ENCODE assay signal across 24 cellular contexts in genomic region chr7:21408481-21408820, GRCh38. TPM values are rescaled to one million over a fixed set of nuclear protein-coding genes. Genes with fewer than 3 reads are reported as not detected.
DNase-seq lines count a peak whose midpoint lies in the region; ATAC-seq and TF ChIP-seq lines count a peak whose summit lies in the region.
"Had no signal": no experiment of that assay in that cellular context is flagged by ENCODE, and none has a peak within 500 bp of the region (broad histone marks: within the 10 kb centered on the region; RNA-seq: fewer than 3 reads in every experiment).

No MANE protein-coding gene starts in this region.

- intact Hi-C loops in activated CD4-positive, alpha-beta T cell treated with anti-CD3 and anti-CD28 coated beads, Interleukin-2, amount 10 ng/mL, durations not matched to agents 24 days and 14 days (cut with micrococcal nuclease): no loop called here
- intact Hi-C loops in CD8-positive, alpha-beta T cell (cut with DNase I, micrococcal nuclease): no loop called here

- no peak overlapping the region for H3K4me3 Mint-ChIP-seq in activated CD4-positive, alpha-beta T cell treated with anti-CD3 and anti-CD28 coated beads, Interleukin-2, amount 10 ng/mL, durations not matched to agents 24 days and 14 days
- H3K4me3 Mint-ChIP-seq in naive B cell: no peak overlapping the region
- no peak overlapping the region for H3K4me3 Mint-ChIP-seq in CD8-positive, alpha-beta T cell
- H3K4me3 Mint-ChIP-seq: B cell; CD4-positive, alpha-beta T cell; CD8-positive, alpha-beta memory T cell had no signal

- POLR2A ChIA-PET in CD8-positive, alpha-beta T cell (lab: Charles Lee): no interaction called here

- no peak overlapping the region for H3K27ac Mint-ChIP-seq in activated CD4-positive, alpha-beta T cell treated with anti-CD3 and anti-CD28 coated beads, Interleukin-2, amount 10 ng/mL, durations not matched to agents 24 days and 14 days
- no peak overlapping the region for H3K27ac Mint-ChIP-seq in naive B cell
- H3K27ac Mint-ChIP-seq in CD8-positive, alpha-beta T cell: no peak overlapping the region
- H3K27ac Mint-ChIP-seq: B cell; CD4-positive, alpha-beta T cell had no signal

- H3K36me3 Mint-ChIP-seq in activated CD4-positive, alpha-beta T cell treated with anti-CD3 and anti-CD28 coated beads, Interleukin-2, amount 10 ng/mL, durations not matched to agents 24 days and 14 days (ENCODE audit: low read depth): peaks cover 5% of the 10 kb centered on the region
- H3K36me3 Mint-ChIP-seq in naive B cell: no peaks in the 10 kb centered on the region
- no peaks in the 10 kb centered on the region for H3K36me3 Mint-ChIP-seq in CD8-positive, alpha-beta T cell

- H3K4me1 Mint-ChIP-seq in activated CD4-positive, alpha-beta T cell treated with anti-CD3 and anti-CD28 coated beads, Interleukin-2, amount 10 ng/mL, durations not matched to agents 24 days and 14 days: peaks cover 35% of the 10 kb centered on the region
- H3K4me1 Mint-ChIP-seq in naive B cell: peaks cover 0 to 12% (median 0%) of the 10 kb centered on the region in 3 donors
- peaks cover 23% of the 10 kb centered on the region for H3K4me1 Mint-ChIP-seq in CD8-positive, alpha-beta T cell (ENCODE audit: low read depth)

- H3K4me1 ChIP-seq in SJCRH30: no peaks in the 10 kb centered on the region
- peaks cover 7% of the 10 kb centered on the region for H3K4me1 ChIP-seq in CD8-positive, alpha-beta T cell (ENCODE audit: insufficient read depth, low read length)
- H3K4me1 ChIP-seq: A549 had no signal

- H3K4me3 ChIP-seq in GM12865 (ENCODE audit: low read depth, low read length) (no peak overlapping the region), SJCRH30 (no peak overlapping the region)
- no peak overlapping the region for H3K4me3 ChIP-seq in CD8-positive, alpha-beta T cell (ENCODE audit: low read depth, low read length)
- H3K4me3 ChIP-seq: A549; BLaER1 treated with 17β-estradiol and CSF1 and Interleukin-3, amounts not matched to agents 10 nM and 100 nM had no signal

- DNase-seq in activated CD4-positive, alpha-beta T cell treated with anti-CD3 and anti-CD28 coated beads, Interleukin-2, amount 10 ng/mL, durations not matched to agents 24 days and 14 days: peak; percentile 45
- DNase-seq in activated CD4-positive, alpha-beta T cell treated with anti-CD3 and anti-CD28 coated beads for 48 hours: no peak
- DNase-seq in GM12865 (ENCODE audit: low read depth) (peak; percentile 26), left lobe of liver (ENCODE audit: low spot score) (no peak), naive B cell (no peak), SJCRH30 (no peak)
- no peak for DNase-seq in CD8-positive, alpha-beta T cell
- no peak for DNase-seq in activated naive CD4-positive, alpha-beta T cell treated with Interleukin-2 at 50 U/mL for 16 hours
- DNase-seq: AML-193; CD4-positive, alpha-beta T cell; CD8-positive, alpha-beta memory T cell; COR-L47; DMS 273 treated with DMSO at 0.1 percent for 48 hours; DMS153; DMS53; DMS79; DND-41; EL; GDM1 had no signal

- no peak for TF ChIP-seq CTCF in GM12865 (IDR thresholded peaks at IDR 0.05; ENCODE audit: insufficient read depth, low read depth, low read length, missing control alignments)
- TF ChIP-seq CTCF in CD8-positive, alpha-beta T cell (IDR thresholded peaks at IDR 0.05): no peak

- H3K27me3 Mint-ChIP-seq in activated CD4-positive, alpha-beta T cell treated with anti-CD3 and anti-CD28 coated beads, Interleukin-2, amount 10 ng/mL, durations not matched to agents 24 days and 14 days: no peaks in the 10 kb centered on the region
- H3K27me3 Mint-ChIP-seq in naive B cell: peaks cover 0 to 16% (median 5%) of the 10 kb centered on the region in 3 donors
- no peaks in the 10 kb centered on the region for H3K27me3 Mint-ChIP-seq in CD8-positive, alpha-beta T cell (ENCODE audit: low read depth)
- H3K27me3 Mint-ChIP-seq: B cell; CD4-positive, alpha-beta T cell; CD8-positive, alpha-beta memory T cell had no signal

- CTCF ChIA-PET in CD8-positive, alpha-beta T cell (lab: Charles Lee): interaction anchor here (1.4 kb wide), 1 partner anchor 146 kb away, joined by 3 read pairs; no protein-coding TSS in a partner anchor

- no peaks in the 10 kb centered on the region for H3K9me3 ChIP-seq in SJCRH30 (replicated peaks)
- no peaks in the 10 kb centered on the region for H3K9me3 ChIP-seq in CD8-positive, alpha-beta T cell (ENCODE audit: low read length)
- H3K9me3 ChIP-seq: A549; BLaER1 treated with 17β-estradiol and CSF1 and Interleukin-3, amounts not matched to agents 10 nM and 100 nM had no signal

- no peaks in the 10 kb centered on the region for H3K27me3 ChIP-seq in SJCRH30
- H3K27me3 ChIP-seq in CD8-positive, alpha-beta T cell (ENCODE audit: insufficient read depth, low read length): no peaks in the 10 kb centered on the region
- H3K27me3 ChIP-seq: BLaER1 treated with 17β-estradiol and CSF1 and Interleukin-3, amounts not matched to agents 10 nM and 100 nM had no signal

- ATAC-seq in left lobe of liver (peak; percentile 11), naive B cell (ENCODE audit: low read depth in 2 of 2) (peak; percentile 43 to 55)
- ATAC-seq in CD8-positive, alpha-beta T cell: no peak
- ATAC-seq: A549 had no signal

- H3K27ac ChIP-seq in SJCRH30: no peak overlapping the region
- no peak overlapping the region for H3K27ac ChIP-seq in CD8-positive, alpha-beta T cell (ENCODE audit: low read depth, low read length)
- H3K27ac ChIP-seq: 22Rv1; A549; BLaER1 treated with 17β-estradiol and CSF1 and Interleukin-3, amounts not matched to agents 10 nM and 100 nM; C4-2B had no signal

- H3K9me3 Mint-ChIP-seq in activated CD4-positive, alpha-beta T cell treated with anti-CD3 and anti-CD28 coated beads, Interleukin-2, amount 10 ng/mL, durations not matched to agents 24 days and 14 days: peaks cover 25% of the 10 kb centered on the region
- H3K9me3 Mint-ChIP-seq in naive B cell: peaks cover 0 to 7% (median 2%) of the 10 kb centered on the region in 7 donors
- H3K9me3 Mint-ChIP-seq in CD8-positive, alpha-beta T cell: no peaks in the 10 kb centered on the region
- H3K9me3 Mint-ChIP-seq: CD4-positive, alpha-beta T cell; CD8-positive, alpha-beta memory T cell had no signal

- H3K36me3 ChIP-seq in SJCRH30: no peaks in the 10 kb centered on the region
- no peaks in the 10 kb centered on the region for H3K36me3 ChIP-seq in CD8-positive, alpha-beta T cell (ENCODE audit: insufficient read depth, low read length)
- H3K36me3 ChIP-seq: BLaER1 treated with 17β-estradiol and CSF1 and Interleukin-3, amounts not matched to agents 10 nM and 100 nM had no signal

RNA-seq across cellular contexts. Expression of gene SP4, which starts 19.4 kb away (rescaled TPM):
- total RNA-seq in activated CD4-positive, alpha-beta T cell treated with anti-CD3 and anti-CD28 coated beads, Interleukin-2, amount 10 ng/mL, durations not matched to agents 24 days and 14 days: 20.4 and 20.8 TPM in 2 replicates
- 1.2 TPM for total RNA-seq in left lobe of liver
- polyA plus RNA-seq in naive B cell (ENCODE audit: low read depth in 6 of 6): 10 to 100 TPM in 3 of 6 donors, 1 to 10 TPM in 3; 7.8 to 14.3 (median 10.5) TPM
- 34.5 and 39.5 TPM in 2 replicates for total RNA-seq in SJCRH30 (2014; rRNA removed; shearing (Covaris generic))
- 10 to 100 TPM; 36.0 to 40.2 TPM for total RNA-seq in CD8-positive, alpha-beta T cell

Comparison
In these comparisons a context has a peak if more than half of its experiments do, and no peak if none do; other contexts are left out.
1. DNase-seq: peak in activated CD4-positive, alpha-beta T cell treated with anti-CD3 and anti-CD28 coated beads, Interleukin-2, amount 10 ng/mL, durations not matched to agents 24 days and 14 days (single experiment) and GM12865 (single experiment); none in activated CD4-positive, alpha-beta T cell treated with anti-CD3 and anti-CD28 coated beads for 48 hours (single experiment), left lobe of liver (single experiment), naive B cell (single experiment), SJCRH30 (0 of 2), CD8-positive, alpha-beta T cell (0 of 7) and activated naive CD4-positive, alpha-beta T cell treated with Interleukin-2 at 50 U/mL for 16 hours (single experiment).